In the genomic region with DNA sequence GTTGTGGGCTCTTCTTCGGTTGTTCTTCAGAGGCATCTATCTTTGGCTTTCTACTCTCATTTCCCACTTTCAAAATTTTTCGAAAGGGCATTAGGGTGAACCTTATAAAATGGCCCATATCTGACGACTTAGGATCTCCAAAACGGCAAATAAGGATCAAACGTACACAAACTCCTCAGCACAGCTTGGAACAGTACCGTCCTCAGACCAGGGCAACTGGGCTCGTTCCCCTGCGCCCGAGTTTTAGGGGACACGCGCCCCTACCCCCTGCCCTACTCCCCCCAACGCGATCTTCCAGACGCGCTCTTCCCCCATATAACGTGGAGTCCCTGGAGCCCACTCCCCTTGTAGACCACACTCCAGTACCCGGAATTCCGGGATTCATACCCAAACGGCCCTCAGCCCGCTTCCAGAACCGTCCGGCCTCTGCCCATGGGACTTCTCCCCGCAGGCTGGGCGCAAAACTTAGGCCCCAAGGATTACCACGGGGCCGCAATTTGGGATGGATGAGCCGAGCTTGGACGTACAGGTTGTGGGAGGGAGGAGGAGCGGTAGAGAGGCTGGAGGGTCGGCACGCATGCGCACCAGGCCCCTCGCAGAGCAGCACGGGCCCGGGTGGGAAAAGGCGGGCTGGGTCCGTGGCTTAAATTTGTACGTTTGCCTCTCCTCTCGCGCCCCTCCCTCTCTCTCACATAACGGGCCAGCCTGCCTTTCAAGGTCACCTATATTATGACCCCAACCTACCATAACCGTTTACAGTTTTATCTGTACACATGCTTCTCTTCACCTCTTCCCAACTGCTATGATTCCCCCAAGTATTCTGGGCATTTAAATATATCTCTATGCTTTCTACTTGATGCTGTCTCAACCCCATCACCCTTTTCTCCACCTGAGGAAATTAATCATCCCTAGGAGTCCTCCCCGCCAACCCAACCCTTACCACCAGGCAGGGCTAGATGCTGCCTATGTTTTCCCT, we compare ENCODE assay signal across 7 cellular contexts. TPM values are rescaled to one million over a fixed set of nuclear protein-coding genes. Genes with fewer than 3 reads are reported as not detected.
DNase-seq lines count a peak whose midpoint lies in the region; ATAC-seq and TF ChIP-seq lines count a peak whose summit lies in the region.

No MANE protein-coding gene starts in this region.

- peak overlapping the region; percentile 88 for H3K27ac Mint-ChIP-seq in T-helper 17 cell

- H3K27me3 Mint-ChIP-seq in T-helper 17 cell, result peaks cover 8% of the 10 kb centered on the region

- DNase-seq in T-helper 17 cell, result peak; percentile 33 to 43 (median 38)
- peak in 1 of 2 donors; percentile 71 for DNase-seq in ascending aorta (ENCODE audit: low spot score in 2 of 2)
- DNase-seq in left lung, result peak; percentile 68 to 88
- peak; percentile 56 to 63 for DNase-seq in stimulated activated CD4-positive, alpha-beta T cell treated with anti-CD3 and anti-CD28 coated beads, Interleukin-4, amount 100 ng/mL, for 48 hours (ENCODE audit: low read depth in 2 of 2)
- DNase-seq in middle frontal gyrus (ENCODE audit: extremely low spot score, low spot score), result no peak

- H3K27ac ChIP-seq in ascending aorta (no peak overlapping the region), left lung (peak overlapping the region in 1 of 2 donors; percentile 45)

- H3K36me3 ChIP-seq in ascending aorta (no peaks in the 10 kb centered on the region), left lung (no peaks in the 10 kb centered on the region)

- H3K9me3 ChIP-seq in T-helper 17 cell (ENCODE audit: control insufficient read depth, low read length, poor library complexity, severe bottlenecking), result no peaks in the 10 kb centered on the region
- no peaks in the 10 kb centered on the region for H3K9me3 ChIP-seq in ascending aorta
- H3K9me3 ChIP-seq in left lung, result no peaks in the 10 kb centered on the region

- H3K4me3 ChIP-seq in ascending aorta, result peak overlapping the region; percentile 58 to 74
- peak overlapping the region; percentile 51 to 53 for H3K4me3 ChIP-seq in left lung

- H3K27me3 ChIP-seq in ascending aorta (no peaks in the 10 kb centered on the region), left lung (peaks cover 0 to 7% of the 10 kb centered on the region in 2 donors)

- ATAC-seq in GM19035 (IDR thresholded peaks at IDR 0.05; ENCODE audit: unreplicated experiment) (peak; percentile 93), HG03159 (IDR thresholded peaks at IDR 0.05; ENCODE audit: unreplicated experiment) (peak; percentile 82), T-helper 17 cell (peak; percentile 72), left lung (peak; percentile 83)

- H3K4me1 ChIP-seq in ascending aorta, result peaks cover 5 to 6% of the 10 kb centered on the region in 2 donors
- peaks cover 0 to 4% of the 10 kb centered on the region in 2 donors for H3K4me1 ChIP-seq in left lung

- no peak for TF ChIP-seq CTCF in ascending aorta (IDR thresholded peaks at IDR 0.05)
- TF ChIP-seq CTCF in left lung (IDR thresholded peaks at IDR 0.05), result no peak

- peaks cover 23% of the 10 kb centered on the region for H3K4me1 Mint-ChIP-seq in T-helper 17 cell

- peak overlapping the region; percentile 93 for H3K4me3 Mint-ChIP-seq in T-helper 17 cell

- intact Hi-C loops in ascending aorta (cut with DNase I), result loop anchor here (10.0 kb wide), 1 partner anchor 562 kb away; the partner anchor contains the start of gene EED
- intact Hi-C loops in left lung (cut with DNase I), result no loop called here

- H3K36me3 Mint-ChIP-seq in T-helper 17 cell (ENCODE audit: low read depth), result no peaks in the 10 kb centered on the region

RNA-seq across cellular contexts. Expression of gene CCDC89, which starts 3.4 kb away (rescaled TPM):
- total RNA-seq in T-helper 17 cell (under 1 TPM; 0.27 to 0.47 TPM), ascending aorta (16.6 TPM), left lung (1 to 10 TPM; 1.5 to 2.5 TPM)

RNA-seq across cellular contexts. Expression of gene CREBZF, which starts 17.7 kb away (rescaled TPM):
- total RNA-seq in T-helper 17 cell, result 10 to 100 TPM; 46.6 to 50.5 TPM
- 29.7 TPM for total RNA-seq in ascending aorta
- 10 to 100 TPM; 30.2 to 35.6 TPM for total RNA-seq in left lung

RNA-seq across cellular contexts. Expression of gene TMEM126A, which starts 34.9 kb away (rescaled TPM):
- total RNA-seq in T-helper 17 cell (10 to 100 TPM; 19.6 to 21.1 TPM), ascending aorta (6.8 TPM), left lung (10 to 100 TPM; 30.2 to 32.6 TPM)

RNA-seq across cellular contexts. Expression of gene TMEM126B, which starts 54.2 kb away (rescaled TPM):
- 10 to 100 TPM; 24.5 to 25.4 TPM for total RNA-seq in T-helper 17 cell
- 76.4 TPM for total RNA-seq in ascending aorta
- total RNA-seq in left lung, result 10 to 100 TPM; 50.8 to 61.3 TPM

RNA-seq across cellular contexts. Expression of gene DLG2, which starts 55.5 kb away (rescaled TPM):
- total RNA-seq in T-helper 17 cell, result 1 to 10 TPM; 1.0 to 2.2 TPM
- total RNA-seq in ascending aorta, result 0.43 TPM
- total RNA-seq in left lung, result 10 to 100 TPM in 1 of 2 donors, 1 to 10 TPM in 1; 4.5 to 15.0 TPM
